Comparison of ENCODE assay signal across 9 cellular contexts in the genomic region with DNA sequence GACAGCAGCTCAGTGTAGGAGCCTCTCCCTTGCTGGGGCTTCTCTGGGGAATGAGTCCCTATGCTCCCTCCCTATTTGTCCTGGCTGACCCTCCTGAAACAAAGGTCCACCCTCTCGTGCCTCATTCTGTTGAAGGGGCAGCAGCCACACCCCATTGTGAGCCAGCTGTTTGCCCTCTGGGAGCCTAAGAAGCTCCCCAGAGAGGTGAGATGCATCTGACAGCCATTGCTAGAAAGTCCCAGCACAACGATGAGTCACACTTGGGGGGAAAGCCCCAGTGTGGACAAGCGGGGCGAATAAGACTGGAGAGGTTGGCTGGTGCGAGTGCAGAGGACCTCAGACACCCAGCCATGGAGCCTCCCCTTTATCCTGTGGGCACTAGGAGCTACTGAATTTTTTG.
DNase-seq lines count a peak whose midpoint lies in the region; ATAC-seq and TF ChIP-seq lines count a peak whose summit lies in the region.
"Had no signal": no experiment of that assay in that cellular context is flagged by ENCODE, and none has a peak within 500 bp of the region (broad histone marks: within the 10 kb centered on the region; RNA-seq: fewer than 3 reads in every experiment).

No MANE protein-coding gene starts in this region.

- no peaks in the 10 kb centered on the region for H3K36me3 Mint-ChIP-seq in T-helper 2 cell treated with Interferon-gamma antibody and Interleukin-4, amounts not matched to agents 5 μg/mL and 100 μg/mL, for 36 hours (ENCODE audit: low read depth)

- H3K27ac Mint-ChIP-seq in T-helper 2 cell treated with Interferon-gamma antibody and Interleukin-4, amounts not matched to agents 5 μg/mL and 100 μg/mL, for 36 hours, result no peak overlapping the region

- H3K4me3 Mint-ChIP-seq in T-helper 2 cell treated with Interferon-gamma antibody and Interleukin-4, amounts not matched to agents 5 μg/mL and 100 μg/mL, for 36 hours, result no peak overlapping the region
- H3K4me3 Mint-ChIP-seq: neural crest cell had no signal

- peak; percentile 68 for DNase-seq in T-helper 2 cell treated with Interferon-gamma antibody and Interleukin-4, amounts not matched to agents 5 μg/mL and 100 μg/mL, for 36 hours (ENCODE audit: low spot score)
- no peak for DNase-seq in omental fat pad (ENCODE audit: low spot score)
- DNase-seq in D341Med (ENCODE audit: low spot score), result no peak
- DNase-seq in CD1c-positive myeloid dendritic cell (ENCODE audit: extremely low spot score), result no peak
- no peak for DNase-seq in NCI-H82 treated with DMSO at 0.1 percent for 48 hours (lab: John Stamatoyannopoulos, UW; ENCODE audit: unreplicated experiment)
- DNase-seq in BE2C, result no peak

- H3K9me3 Mint-ChIP-seq in T-helper 2 cell treated with Interferon-gamma antibody and Interleukin-4, amounts not matched to agents 5 μg/mL and 100 μg/mL, for 36 hours, result no peaks in the 10 kb centered on the region
- H3K9me3 Mint-ChIP-seq: neural crest cell had no signal

- no peaks in the 10 kb centered on the region for H3K9me3 ChIP-seq in BE2C

- H3K27me3 Mint-ChIP-seq in T-helper 2 cell treated with Interferon-gamma antibody and Interleukin-4, amounts not matched to agents 5 μg/mL and 100 μg/mL, for 36 hours (ENCODE audit: low read depth), result no peaks in the 10 kb centered on the region

- H3K27me3 ChIP-seq in BE2C, result no peaks in the 10 kb centered on the region

- no peaks in the 10 kb centered on the region for H3K4me1 Mint-ChIP-seq in T-helper 2 cell treated with Interferon-gamma antibody and Interleukin-4, amounts not matched to agents 5 μg/mL and 100 μg/mL, for 36 hours (ENCODE audit: low read depth)

- H3K4me3 ChIP-seq in BE2C (ENCODE audit: low read depth, low read length), result no peak overlapping the region

- TF ChIP-seq CTCF in omental fat pad (IDR thresholded peaks at IDR 0.05) (no peak), BE2C (IDR thresholded peaks at IDR 0.05; ENCODE audit: low read depth, low read length) (no peak)

- ATAC-seq in GM18519 (IDR thresholded peaks at IDR 0.05; ENCODE audit: low FRiP score, unreplicated experiment) (peak; percentile 64), HG02623 (IDR thresholded peaks at IDR 0.05; ENCODE audit: unreplicated experiment) (peak; percentile 88), omental fat pad (ENCODE audit: low FRiP score) (peak; percentile 26)

- peaks cover 15% of the 10 kb centered on the region for H3K36me3 ChIP-seq in BE2C

- peaks cover 4% of the 10 kb centered on the region; the same call in 1 of the 2 replicates for H3K4me1 ChIP-seq in BE2C

Comparison
In these comparisons a context has a peak if more than half of its experiments do, and no peak if none do; other contexts are left out.
1. ATAC-seq: peak in every context shown above with its lines; median percentile 88 in HG02623; 64 in GM18519; 26 in omental fat pad.